16 cellular contexts compared by ENCODE assay signal in genomic region chr11:77102246-77103210, GRCh38. TPM values are rescaled to one million over a fixed set of nuclear protein-coding genes. Genes with fewer than 3 reads are reported as not detected.
"Had no signal": no experiment of that assay in that cellular context is flagged by ENCODE, and none has a peak within 500 bp of the region (broad histone marks: within the 10 kb centered on the region; RNA-seq: fewer than 3 reads in every experiment).

TSS of gene OMP (plus strand) at chr11:77102840. CDS start at chr11:77102840, 0 bp downstream.

- H2AFZ ChIP-seq: hepatocyte had no signal

- H3K4me3 ChIP-seq: adrenal gland, hepatocyte, lung, pancreas, skin epidermis had no signal

- FAIRE-seq: pancreas had no signal

- H3K79me2 ChIP-seq: hepatocyte had no signal

- ATAC-seq: activated CD4-positive, CD25-positive, alpha-beta regulatory T cell treated with anti-CD3 and anti-CD28 coated beads, Interleukin-2, amount 50 U/mL, for 24 hours; pancreas had no signal

- H3K9me3 ChIP-seq: adrenal gland, pancreas had no signal

- H3K4me2 ChIP-seq: hepatocyte had no signal

- H3K27me3 ChIP-seq: adrenal gland, hepatocyte, pancreas had no signal

- DNase-seq: activated naive CD4-positive, alpha-beta T cell treated with anti-CD3 and anti-CD28 coated beads, Interleukin-2, amount 50 U/mL, for 16 hours; adrenal gland; central memory CD4-positive, alpha-beta T cell; effector memory CD4-positive, alpha-beta T cell; kidney glomerular epithelial cell; retina; trophoblast cell had no signal

- H3K27ac ChIP-seq: adrenal gland, hepatocyte, pancreas, skin epidermis had no signal

- H3K36me3 ChIP-seq: adrenal gland, pancreas had no signal

RNA-seq across cellular contexts. Expression of gene OMP, which starts in this region (rescaled TPM):
- total RNA-seq: epithelial cell of proximal tubule; hepatocyte; natural killer cell treated with Interleukin-12 subunit alpha and Interleukin-12 subunit beta and Interleukin-15 and Interleukin-18, amount 100 ng/mL, for 72 hours; subcutaneous adipose tissue; T-helper 2 cell treated with Interferon-gamma antibody and Interleukin-4, amounts not matched to agents 100 ng/mL and 5 ng/mL, for 36 hours had no signal
- polyA plus RNA-seq: hepatocyte had no signal
